In the genomic region with DNA sequence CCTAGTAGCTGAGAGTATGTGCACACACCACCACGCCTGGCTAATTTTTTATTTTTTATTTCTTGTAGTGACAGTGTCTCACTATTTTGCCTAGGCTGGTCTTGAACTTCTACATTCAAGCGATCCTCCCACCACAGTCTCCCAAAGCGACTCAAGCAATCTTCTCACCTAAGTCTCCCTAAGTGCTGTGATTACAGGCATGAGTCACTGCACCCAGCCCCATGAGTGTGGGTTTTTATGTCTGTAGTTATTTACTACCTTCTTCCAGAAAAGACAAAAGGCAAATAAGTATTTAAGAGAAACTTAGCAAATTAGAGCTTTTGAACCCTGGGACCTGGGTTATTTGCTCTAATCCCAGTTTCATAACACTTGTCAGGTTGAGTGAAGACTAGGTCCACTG, we compare ENCODE assay signal across 23 cellular contexts.
DNase-seq lines count a peak whose midpoint lies in the region; ATAC-seq and TF ChIP-seq lines count a peak whose summit lies in the region.
"Had no signal": no experiment of that assay in that cellular context is flagged by ENCODE, and none has a peak within 500 bp of the region (broad histone marks: within the 10 kb centered on the region; RNA-seq: fewer than 3 reads in every experiment).

No MANE protein-coding gene starts in this region.

- POLR2A ChIA-PET in MCF 10A (lab: Yijun Ruan, JAX), result no interaction called here

- no peak for ATAC-seq in HG03354 (IDR thresholded peaks at IDR 0.05; ENCODE audit: poor library complexity, severe bottlenecking, unreplicated experiment)
- ATAC-seq: Right ventricle myocardium inferior had no signal

- TF ChIP-seq CTCF in MCF 10A (IDR thresholded peaks at IDR 0.05; ENCODE audit: unreplicated experiment) (no peak), breast epithelium (IDR thresholded peaks at IDR 0.05) (no peak), fibroblast of mammary gland (conservative IDR thresholded peaks at IDR 0.05; ENCODE audit: control insufficient read depth, insufficient read depth, low read depth, low read length) (no peak)

- intact Hi-C loops in MCF 10A (cut with micrococcal nuclease), result no loop called here
- intact Hi-C loops in breast epithelium (cut with DNase I; ENCODE audit: low total_unique reads), result no loop called here
- intact Hi-C loops in cardiac septum (cut with DNase I), result no loop called here

- no peak overlapping the region for H3K27ac ChIP-seq in breast epithelium
- H3K27ac ChIP-seq: 22Rv1; BLaER1 treated with 17β-estradiol and CSF1 and Interleukin-3, amounts not matched to agents 10 nM and 100 nM; Peyer's patch; SJSA1 had no signal

- no peaks in the 10 kb centered on the region for H3K27me3 Mint-ChIP-seq in MCF 10A (ENCODE audit: insufficient read depth, unreplicated experiment)
- H3K27me3 Mint-ChIP-seq: CD4-positive, alpha-beta memory T cell had no signal

- peaks cover 0 to 15% of the 10 kb centered on the region in 2 donors for H3K9me3 ChIP-seq in breast epithelium
- H3K9me3 ChIP-seq: Peyer's patch, SJSA1 had no signal

- TF ChIP-seq POLR2A in breast epithelium (IDR thresholded peaks at IDR 0.05), result no peak

- H3K27me3 ChIP-seq in breast epithelium, result no peaks in the 10 kb centered on the region
- H3K27me3 ChIP-seq: BLaER1 treated with 17β-estradiol and CSF1 and Interleukin-3, amounts not matched to agents 10 nM and 100 nM; Peyer's patch; SJSA1 had no signal

- H3K4me3 ChIP-seq in breast epithelium, result no peak overlapping the region
- H3K4me3 ChIP-seq in fibroblast of mammary gland (ENCODE audit: control insufficient read depth, low read depth, low read length), result no peak overlapping the region
- H3K4me3 ChIP-seq: BLaER1 treated with 17β-estradiol and CSF1 and Interleukin-3, amounts not matched to agents 10 nM and 100 nM; Peyer's patch; SJSA1 had no signal

- no peak for DNase-seq in MCF 10A (ENCODE audit: unreplicated experiment)
- no peak for DNase-seq in breast epithelium (ENCODE audit: low spot score in 2 of 2)
- peak; percentile 2 for DNase-seq in RPMI7951 (ENCODE audit: low read depth)
- DNase-seq in fibroblast of mammary gland (ENCODE audit: low read depth), result peak; percentile 1
- no peak for DNase-seq in cardiac septum (ENCODE audit: low spot score)
- DNase-seq in stimulated activated naive CD4-positive, alpha-beta T cell (lab: John Stamatoyannopoulos, UW), result no peak
- no peak for DNase-seq in NCI-H2029 treated with DMSO at 0.1 percent for 48 hours (lab: John Stamatoyannopoulos, UW)
- DNase-seq: CD4-positive, alpha-beta memory T cell; DND-41; GOT3; Kasumi-1; NCI-H1092; NCI-H1436; NCI-H187 treated with DMSO at 0.1 percent for 48 hours; NCI-H510A; NCI-H748 treated with DMSO at 0.1 percent for 48 hours; NK-92 treated with Interleukin-12 subunit alpha and Interleukin-12 subunit beta, amount 100 ng/mL, for 24 hours; Peyer's patch had no signal

- H3K4me3 Mint-ChIP-seq in MCF 10A (ENCODE audit: unreplicated experiment), result no peak overlapping the region
- H3K4me3 Mint-ChIP-seq: CD4-positive, alpha-beta memory T cell had no signal

- no TSS peak for BruUV-seq in MCF 10A (replicated peaks; lab: Mats Ljungman, UMichigan)

- peak overlapping the region; percentile 40 for H3K27ac Mint-ChIP-seq in MCF 10A (ENCODE audit: low read depth, unreplicated experiment)
- H3K27ac Mint-ChIP-seq: CD4-positive, alpha-beta memory T cell had no signal

- H3K36me3 ChIP-seq in breast epithelium, result no peaks in the 10 kb centered on the region
- H3K36me3 ChIP-seq: BLaER1 treated with 17β-estradiol and CSF1 and Interleukin-3, amounts not matched to agents 10 nM and 100 nM; Peyer's patch; SJSA1 had no signal

- H3K36me3 Mint-ChIP-seq in MCF 10A (ENCODE audit: insufficient read depth, unreplicated experiment), result no peaks in the 10 kb centered on the region
- H3K36me3 Mint-ChIP-seq: CD4-positive, alpha-beta memory T cell had no signal

- no peaks in the 10 kb centered on the region for H3K9me3 Mint-ChIP-seq in MCF 10A (ENCODE audit: unreplicated experiment)

- CTCF ChIA-PET in MCF 10A (lab: Yijun Ruan, JAX), result no interaction called here

- no peaks in the 10 kb centered on the region for H3K4me1 ChIP-seq in breast epithelium
- H3K4me1 ChIP-seq: BLaER1 treated with 17β-estradiol and CSF1 and Interleukin-3, amounts not matched to agents 10 nM and 100 nM; Peyer's patch; SJSA1 had no signal

- no peaks in the 10 kb centered on the region for H3K4me1 Mint-ChIP-seq in MCF 10A (ENCODE audit: insufficient read depth, unreplicated experiment)
- H3K4me1 Mint-ChIP-seq: CD4-positive, alpha-beta memory T cell had no signal

Comparison
In these comparisons a context has a peak if more than half of its experiments do, and no peak if none do; other contexts are left out.
1. DNase-seq: peak in RPMI7951 (single experiment) and fibroblast of mammary gland (single experiment); none in MCF 10A (single experiment), breast epithelium (0 of 2), cardiac septum (single experiment), stimulated activated naive CD4-positive, alpha-beta T cell (0 of 6) and NCI-H2029 treated with DMSO at 0.1 percent for 48 hours (single experiment).